ENCODE assay signal across 8 cellular contexts in genomic region chr1:53014791-53015507, GRCh38. TPM values are rescaled to one million over a fixed set of nuclear protein-coding genes. Genes with fewer than 3 reads are reported as not detected.
DNase-seq lines count a peak whose midpoint lies in the region; ATAC-seq, FAIRE-seq and TF ChIP-seq lines count a peak whose summit lies in the region.

No MANE protein-coding gene starts in this region.

- H3K4me3 Mint-ChIP-seq in activated naive CD8-positive, alpha-beta T cell treated with anti-CD3 and anti-CD28 coated beads for 36 hours, result peak overlapping the region; percentile 88

- H3K9me3 Mint-ChIP-seq in activated naive CD8-positive, alpha-beta T cell treated with anti-CD3 and anti-CD28 coated beads for 36 hours, result no peaks in the 10 kb centered on the region

- no peaks in the 10 kb centered on the region for H3K9me3 ChIP-seq in pancreas
- H3K9me3 ChIP-seq in tibial artery, result no peaks in the 10 kb centered on the region

- H3K4me3 ChIP-seq in pancreas, result peak overlapping the region; percentile 35 to 68 (median 52)
- peak overlapping the region; percentile 56 to 62 for H3K4me3 ChIP-seq in tibial artery

- WGBS in pancreas, 2 donors, result 1 to 2% methylated on average over 9 of the region's 9 CpGs

- intact Hi-C loops in Right ventricle myocardium superior (cut with DNase I) (no loop called here), pancreas (cut with DNase I) (no loop called here), tibial artery (cut with DNase I; ENCODE audit: low total_unique reads) (no loop called here)

- no peaks in the 10 kb centered on the region for H3K27me3 Mint-ChIP-seq in activated naive CD8-positive, alpha-beta T cell treated with anti-CD3 and anti-CD28 coated beads for 36 hours

- no peaks in the 10 kb centered on the region for H3K36me3 ChIP-seq in pancreas
- no peaks in the 10 kb centered on the region for H3K36me3 ChIP-seq in tibial artery

- H3K27me3 ChIP-seq in pancreas, result no peaks in the 10 kb centered on the region
- H3K27me3 ChIP-seq in tibial artery, result no peaks in the 10 kb centered on the region

- H3K27ac ChIP-seq in pancreas (peak overlapping the region in 2 of 4 donors; percentile 8 to 47), tibial artery (peak overlapping the region; percentile 45 to 58)

- ATAC-seq in HG02571 (IDR thresholded peaks at IDR 0.05; ENCODE audit: unreplicated experiment) (peak; percentile 89), SK-N-SH treated with all-trans-retinoic acid at 6 μM for 48 hours (peak; percentile 99), Right ventricle myocardium superior (ENCODE audit: poor library complexity) (peak; percentile 94), pancreas (peak; percentile 100)

- peaks cover 13% of the 10 kb centered on the region for H3K36me3 Mint-ChIP-seq in activated naive CD8-positive, alpha-beta T cell treated with anti-CD3 and anti-CD28 coated beads for 36 hours

- TF ChIP-seq CTCF in pancreas (IDR thresholded peaks at IDR 0.05) (no peak), tibial artery (IDR thresholded peaks at IDR 0.05) (no peak)

- peaks cover 0 to 9% (median 0%) of the 10 kb centered on the region in 3 donors for H3K4me1 ChIP-seq in pancreas
- peaks cover 0 to 21% (median 7%) of the 10 kb centered on the region in 4 donors for H3K4me1 ChIP-seq in tibial artery

- FAIRE-seq in pancreas (lab: Jason Lieb, UNC), result peak; percentile 89

- H3K27ac Mint-ChIP-seq in activated naive CD8-positive, alpha-beta T cell treated with anti-CD3 and anti-CD28 coated beads for 36 hours, result peak overlapping the region; percentile 71

- DNase-seq in GDM1 (lab: John Stamatoyannopoulos, UW) (peak; percentile 85), NCI-H1105 (lab: John Stamatoyannopoulos, UW) (peak; percentile 86), Right ventricle myocardium superior (peak; percentile 68), pancreas (peak; percentile 58 to 87 (median 81)), tibial artery (peak; percentile 77 to 81)
- peak; percentile 75 for DNase-seq in activated naive CD8-positive, alpha-beta T cell treated with anti-CD3 and anti-CD28 coated beads for 36 hours

- H3K4me1 Mint-ChIP-seq in activated naive CD8-positive, alpha-beta T cell treated with anti-CD3 and anti-CD28 coated beads for 36 hours, result peaks cover 15% of the 10 kb centered on the region

TF ChIP-seq in SK-N-SH treated with all-trans-retinoic acid at 6 μM for 48 hours, 23 proteins besides CTCF, POLR2A, EP300 and RAD21:
- TF ChIP-seq PPARA (CRISPR knock-in tag; IDR thresholded peaks at IDR 0.05; ENCODE audit: borderline replicate concordance) (no peak), CSDC2 (CRISPR knock-in tag; IDR thresholded peaks at IDR 0.05) (no peak), ZFP30 (CRISPR knock-in tag; IDR thresholded peaks at IDR 0.05) (no peak), CSRNP3 (CRISPR knock-in tag; IDR thresholded peaks at IDR 0.05) (no peak), ZC3H10 (CRISPR knock-in tag; IDR thresholded peaks at IDR 0.05) (no peak), POU6F1 (CRISPR knock-in tag; IDR thresholded peaks at IDR 0.05; ENCODE audit: borderline replicate concordance, low read depth) (no peak), SNAI2 (CRISPR knock-in tag; IDR thresholded peaks at IDR 0.05) (no peak), TSHZ2 (CRISPR knock-in tag; IDR thresholded peaks at IDR 0.05) (no peak), ARNTL (CRISPR knock-in tag; IDR thresholded peaks at IDR 0.05; ENCODE audit: borderline replicate concordance, low read depth) (no peak), BACH2 (CRISPR knock-in tag; IDR thresholded peaks at IDR 0.05; ENCODE audit: borderline replicate concordance) (no peak), GLIS3 (CRISPR knock-in tag; IDR thresholded peaks at IDR 0.05) (no peak), ISL1 (CRISPR knock-in tag; IDR thresholded peaks at IDR 0.05) (no peak), PATZ1 (CRISPR knock-in tag; IDR thresholded peaks at IDR 0.05; ENCODE audit: borderline replicate concordance) (no peak), ZFP3 (CRISPR knock-in tag; IDR thresholded peaks at IDR 0.05) (no peak), CREB5 (CRISPR knock-in tag; IDR thresholded peaks at IDR 0.05; ENCODE audit: low read depth) (no peak), OSR1 (CRISPR knock-in tag; IDR thresholded peaks at IDR 0.05) (no peak), ZNF70 (CRISPR knock-in tag; IDR thresholded peaks at IDR 0.05) (no peak)

RNA-seq across cellular contexts. Expression of gene PODN, which starts 47.1 kb away (rescaled TPM):
- total RNA-seq in activated naive CD8-positive, alpha-beta T cell treated with anti-CD3 and anti-CD28 coated beads for 36 hours, result not detected
- total RNA-seq in Right ventricle myocardium superior, result 30.1 TPM
- total RNA-seq in pancreas, result 10 to 100 TPM in 3 of 6 donors, 1 to 10 TPM in 3; 1.8 to 14.9 (median 7.8) TPM
- 10 to 100 TPM in 1 of 2 donors, 1 to 10 TPM in 1; 7.5 to 14.6 TPM for polyA plus RNA-seq in pancreas
